ENCODE assay signal across 1 cellular context in genomic region chr18:62287753-62288668, GRCh38.
TF ChIP-seq lines count a peak whose summit lies in the region.

No MANE protein-coding gene starts in this region.

TF ChIP-seq in HepG2, 621 proteins besides CTCF, POLR2A, EP300 and RAD21 (continued from another document):
- TF ChIP-seq HNF1A (IDR thresholded peaks at IDR 0.05; ENCODE audit: low read depth) (peak; percentile 38; the same call in 1 of the 2 replicates), HNF1A (CRISPR knock-in tag; IDR thresholded peaks at IDR 0.05; ENCODE audit: borderline replicate concordance) (no peak), ZNF460 (CRISPR knock-in tag; IDR thresholded peaks at IDR 0.05; ENCODE audit: borderline replicate concordance) (no peak), SRF (IDR thresholded peaks at IDR 0.05; ENCODE audit: low read depth, low read length) (no peak), KDM6A (CRISPR knock-in tag; IDR thresholded peaks at IDR 0.05; ENCODE audit: low read depth) (no peak), SMAD1 (CRISPR knock-in tag; IDR thresholded peaks at IDR 0.05; ENCODE audit: borderline replicate concordance, low read depth) (no peak), RAD51 (IDR thresholded peaks at IDR 0.05; ENCODE audit: borderline replicate concordance) (no peak), GABPB1 (CRISPR knock-in tag; IDR thresholded peaks at IDR 0.05) (no peak)
